11 cellular contexts compared by ENCODE assay signal in the genomic region with DNA sequence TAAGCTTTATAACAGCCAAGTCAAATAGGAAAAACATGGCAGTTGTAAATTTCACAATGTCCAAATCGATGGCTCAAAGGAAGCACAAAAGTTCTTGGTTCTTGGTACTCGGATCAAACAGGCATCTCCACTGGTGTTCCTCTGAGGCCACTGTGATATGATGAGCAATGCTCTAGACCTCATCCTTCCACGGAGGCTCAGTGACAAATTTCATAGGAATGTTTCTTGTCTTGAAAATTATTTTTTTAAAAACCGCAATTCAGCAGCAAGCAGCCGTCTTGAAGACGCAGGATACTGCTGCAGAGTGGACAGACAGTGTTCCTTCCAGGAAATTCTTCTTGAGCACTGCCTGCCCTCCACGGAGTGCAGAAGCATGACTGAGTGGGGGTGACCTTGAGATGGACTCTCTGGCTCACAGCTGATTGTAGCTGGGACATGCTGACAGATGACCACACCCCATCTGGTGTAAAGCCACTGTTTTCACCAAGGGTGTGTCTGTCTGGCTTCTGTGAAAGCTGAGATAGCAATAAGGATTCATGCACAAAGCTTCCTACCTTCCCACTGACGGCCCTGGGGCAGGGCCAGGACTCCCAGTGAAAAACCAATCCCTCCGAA.
DNase-seq lines count a peak whose midpoint lies in the region; ATAC-seq and TF ChIP-seq lines count a peak whose summit lies in the region.
"Had no signal": no experiment of that assay in that cellular context is flagged by ENCODE, and none has a peak within 500 bp of the region (broad histone marks: within the 10 kb centered on the region; RNA-seq: fewer than 3 reads in every experiment).

No MANE protein-coding gene starts in this region.

- TF ChIP-seq CTCF in AG09319 (IDR thresholded peaks at IDR 0.05; ENCODE audit: low read depth, low read length) (no peak), choroid plexus epithelial cell (conservative IDR thresholded peaks at IDR 0.05; ENCODE audit: low read depth, low read length) (no peak)

- no peaks in the 10 kb centered on the region for H3K36me3 ChIP-seq in MG63

- H3K4me3 ChIP-seq in MG63 (no peak overlapping the region), choroid plexus epithelial cell (ENCODE audit: low read depth, low read length) (no peak overlapping the region)

- DNase-seq in AG09319 (ENCODE audit: extremely low read depth, low read depth) (peak; percentile 15), MG63 (peak; percentile 67), choroid plexus epithelial cell (ENCODE audit: low read depth) (peak; percentile 98), myocyte (ENCODE audit: low read depth) (peak; percentile 94), glomerular visceral epithelial cell (ENCODE audit: extremely low spot score) (no peak), GDM1 (lab: John Stamatoyannopoulos, UW) (no peak)
- no peak for DNase-seq in activated effector memory CD4-positive, alpha-beta T cell treated with anti-CD3 and anti-CD28 coated beads, Interleukin-2, amount 50 U/mL, for 16 hours
- DNase-seq: DMS79 treated with DMSO at 0.1 percent for 48 hours, NCI-H774, nucleus accumbens had no signal

- ATAC-seq in HG03521 (IDR thresholded peaks at IDR 0.05; ENCODE audit: unreplicated experiment) = no peak

- no peaks in the 10 kb centered on the region for H3K9me3 ChIP-seq in MG63

- H3K27me3 ChIP-seq in MG63 = no peaks in the 10 kb centered on the region

Comparison
In these comparisons a context has a peak if more than half of its experiments do, and no peak if none do; other contexts are left out.
1. DNase-seq: peak in AG09319 (single experiment), MG63 (single experiment), choroid plexus epithelial cell (single experiment) and myocyte (single experiment); none in glomerular visceral epithelial cell (single experiment), GDM1 (single experiment) and activated effector memory CD4-positive, alpha-beta T cell treated with anti-CD3 and anti-CD28 coated beads, Interleukin-2, amount 50 U/mL, for 16 hours (single experiment).